35 cellular contexts compared by ENCODE assay signal in the genomic region with DNA sequence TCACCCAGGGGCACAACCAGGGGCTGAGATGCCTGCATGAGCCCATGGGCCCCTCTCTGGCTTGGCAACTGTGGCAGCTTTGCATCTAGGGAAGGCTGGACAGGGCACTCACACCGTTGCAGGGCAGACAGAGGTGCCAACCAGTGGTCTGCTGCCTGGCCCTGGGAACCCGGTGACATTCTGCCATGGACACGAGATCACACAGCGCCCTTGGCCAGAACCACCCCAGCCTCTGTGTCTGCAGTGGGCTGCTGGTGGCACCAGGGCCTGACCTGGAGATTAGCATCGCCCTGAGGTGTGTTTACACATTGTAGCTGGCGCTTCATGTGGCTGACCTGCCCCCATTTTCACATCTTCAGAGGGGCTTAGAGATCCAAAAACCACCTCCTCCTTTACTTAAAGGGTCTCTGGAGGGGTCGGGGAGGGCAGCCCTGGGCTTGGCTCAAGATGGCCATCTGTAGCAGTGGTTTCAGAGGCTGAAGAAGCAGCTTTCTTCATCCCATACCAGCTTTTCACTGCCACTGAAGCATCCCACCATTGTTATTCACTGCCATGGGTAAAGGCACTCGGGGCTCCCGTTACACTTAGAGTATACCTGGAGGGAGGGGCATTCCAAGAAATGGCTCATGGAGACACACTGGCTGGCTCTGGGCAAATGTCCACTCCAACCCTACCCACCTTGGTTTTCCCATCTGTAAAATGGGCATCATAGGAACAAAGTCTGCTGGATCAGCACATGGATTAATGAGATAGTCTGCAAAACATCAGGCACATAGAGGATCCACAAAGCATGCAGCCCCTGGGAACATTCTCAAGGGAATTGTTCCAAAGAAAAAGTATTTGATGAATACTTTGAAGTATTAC. TPM values are rescaled to one million over a fixed set of nuclear protein-coding genes. Genes with fewer than 3 reads are reported as not detected.
A peak's percentile ranks its signal among the peaks of the same experiment; 100 is the strongest.
DNase-seq lines count a peak whose midpoint lies in the region; ATAC-seq, FAIRE-seq and TF ChIP-seq lines count a peak whose summit lies in the region.
"Had no signal": no experiment of that assay in that cellular context is flagged by ENCODE, and none has a peak within 500 bp of the region (broad histone marks: within the 10 kb centered on the region; RNA-seq: fewer than 3 reads in every experiment).

No MANE protein-coding gene starts in this region.

- H2BK20ac ChIP-seq in H1 (ENCODE audit: low read length) = no peak overlapping the region

- H3K4me3 ChIP-seq in H7 (ENCODE audit: insufficient read depth, low read depth, low read length) (no peak overlapping the region), H1 (ENCODE audit: extremely low read depth in 1 of 4, insufficient read depth in 2 of 4, low read depth in 3 of 4, low read length in 4 of 4) (no peak overlapping the region), smooth muscle cell (no peak overlapping the region), tibial nerve (no peak overlapping the region)
- H3K4me3 ChIP-seq: adrenal gland, gastrocnemius medialis, hepatocyte, ovary, Peyer's patch, upper lobe of left lung had no signal

- no peak overlapping the region for H4K5ac ChIP-seq in H1 (ENCODE audit: insufficient read length, low read depth, low read length)

- H3K4me3 Mint-ChIP-seq in activated CD4-positive, alpha-beta memory T cell treated with anti-CD3 and anti-CD28 coated beads, Interleukin-2, amount 10 ng/mL, durations not matched to agents 7 days and 5 days = no peak overlapping the region
- H3K4me3 Mint-ChIP-seq in activated CD4-positive, alpha-beta memory T cell treated with anti-CD3 and anti-CD28 coated beads for 36 hours = no peak overlapping the region
- H3K4me3 Mint-ChIP-seq: activated naive CD4-positive, alpha-beta T cell treated with anti-CD3 and anti-CD28 coated beads, Interleukin-2, amount 10 ng/mL, durations not matched to agents 7 days and 5 days; activated T-helper 17 cell treated with anti-CD3 and anti-CD28 coated beads, Interleukin-2, amount 50 U/mL, for 72 hours; CD4-positive, alpha-beta memory T cell; natural killer cell treated with Interleukin-12 subunit alpha and Interleukin-12 subunit beta and Interleukin-15 and Interleukin-18, amount 100 ng/mL, for 72 hours had no signal

- H3K27me3 Mint-ChIP-seq in activated CD4-positive, alpha-beta memory T cell treated with anti-CD3 and anti-CD28 coated beads, Interleukin-2, amount 10 ng/mL, durations not matched to agents 7 days and 5 days = peaks cover 7% of the 10 kb centered on the region
- H3K27me3 Mint-ChIP-seq in activated CD4-positive, alpha-beta memory T cell treated with anti-CD3 and anti-CD28 coated beads for 36 hours = peaks cover 6% of the 10 kb centered on the region
- H3K27me3 Mint-ChIP-seq: brain had no signal

- H3K4me1 ChIP-seq in H1 (replicated peaks in 1 of 4; ENCODE audit: control insufficient read depth in 3 of 4, insufficient read depth in 4 of 4, low read length in 3 of 4) (no peaks in the 10 kb centered on the region; a peak in 1 of 7 replicates), smooth muscle cell (ENCODE audit: low read depth) (peaks cover 16% of the 10 kb centered on the region), tibial nerve (peaks cover 0 to 41% (median 14%) of the 10 kb centered on the region in 4 donors)
- H3K4me1 ChIP-seq: adrenal gland had no signal

- intact Hi-C loops in activated CD4-positive, alpha-beta memory T cell treated with anti-CD3 and anti-CD28 coated beads for 36 hours (cut with micrococcal nuclease) = no loop called here

- no peak overlapping the region for H2BK120ac ChIP-seq in H1 (replicated peaks; ENCODE audit: low read depth, low read length)

- H3K18ac ChIP-seq in H1 (ENCODE audit: extremely low read depth, low read length) = no peak overlapping the region

- no peaks in the 10 kb centered on the region for H3K79me2 ChIP-seq in H1 (ENCODE audit: control insufficient read depth in 1 of 2, insufficient read depth in 2 of 2, low read length in 2 of 2)
- no peaks in the 10 kb centered on the region for H3K79me2 ChIP-seq in smooth muscle cell (ENCODE audit: low read depth)
- H3K79me2 ChIP-seq: hepatocyte had no signal

- TF ChIP-seq POLR2A in H1 (IDR thresholded peaks at IDR 0.05; ENCODE audit: control extremely low read depth in 1 of 2, low read depth in 2 of 2, low read length in 2 of 2) (no peak), tibial nerve (IDR thresholded peaks at IDR 0.05) (no peak)

- TF ChIP-seq EP300 in H1 (IDR thresholded peaks at IDR 0.05; ENCODE audit: borderline replicate concordance in 1 of 2, low read depth in 2 of 2, low read length in 2 of 2) (no peak), tibial nerve (IDR thresholded peaks at IDR 0.05) (no peak)

- H3K36me3 Mint-ChIP-seq in activated CD4-positive, alpha-beta memory T cell treated with anti-CD3 and anti-CD28 coated beads, Interleukin-2, amount 10 ng/mL, durations not matched to agents 7 days and 5 days (ENCODE audit: low read depth) = no peaks in the 10 kb centered on the region
- no peaks in the 10 kb centered on the region for H3K36me3 Mint-ChIP-seq in activated CD4-positive, alpha-beta memory T cell treated with anti-CD3 and anti-CD28 coated beads for 36 hours
- H3K36me3 Mint-ChIP-seq: activated naive CD4-positive, alpha-beta T cell treated with anti-CD3 and anti-CD28 coated beads, Interleukin-2, amount 10 ng/mL, durations not matched to agents 7 days and 5 days; brain; CD4-positive, alpha-beta memory T cell; IgD-negative memory B cell; natural killer cell treated with Interleukin-12 subunit alpha and Interleukin-12 subunit beta and Interleukin-15 and Interleukin-18, amount 100 ng/mL, for 72 hours had no signal

- no peak overlapping the region for H2BK15ac ChIP-seq in H1 (ENCODE audit: low read length)

- H4K20me1 ChIP-seq in H1 (replicated peaks in 1 of 2; ENCODE audit: control insufficient read depth in 1 of 2, insufficient read depth in 2 of 2, low read length in 2 of 2) (no peaks in the 10 kb centered on the region), smooth muscle cell (ENCODE audit: low read depth) (no peaks in the 10 kb centered on the region)

- WGBS in H1 (ENCODE audit: extremely low coverage in 1 of 2, insufficient coverage in 1 of 2, insufficient read length in 1 of 2, insufficient replicate concordance in 2 of 2, low coverage in 1 of 2, low lambda C conversion rate in 2 of 2, missing lambda C conversion rate in 1 of 2), 2 experiments = 87% methylated on average over 9 of the region's 9 CpGs; no CpG with 5 or more reads in 1 of the 2 experiments
- WGBS in smooth muscle cell (ENCODE audit: low lambda C conversion rate) = 89% methylated on average over 9 of the region's 9 CpGs
- 76 to 85% methylated on average over 9 of the region's 9 CpGs for WGBS in tibial nerve, 2 donors

- no peaks in the 10 kb centered on the region for H3K4me1 Mint-ChIP-seq in activated CD4-positive, alpha-beta memory T cell treated with anti-CD3 and anti-CD28 coated beads, Interleukin-2, amount 10 ng/mL, durations not matched to agents 7 days and 5 days
- no peaks in the 10 kb centered on the region for H3K4me1 Mint-ChIP-seq in activated CD4-positive, alpha-beta memory T cell treated with anti-CD3 and anti-CD28 coated beads for 36 hours (ENCODE audit: low read depth)
- H3K4me1 Mint-ChIP-seq: activated naive CD4-positive, alpha-beta T cell treated with anti-CD3 and anti-CD28 coated beads, Interleukin-2, amount 10 ng/mL, durations not matched to agents 7 days and 5 days; activated T-helper 17 cell treated with anti-CD3 and anti-CD28 coated beads, Interleukin-2, amount 50 U/mL, for 72 hours; CD4-positive, alpha-beta memory T cell had no signal

- H3K9me3 ChIP-seq in H1 (ENCODE audit: insufficient read depth in 2 of 2, low read depth in 1 of 2, low read length in 1 of 2) = no peaks in the 10 kb centered on the region
- no peaks in the 10 kb centered on the region for H3K9me3 ChIP-seq in smooth muscle cell (replicated peaks; ENCODE audit: low read depth)
- H3K9me3 ChIP-seq in tibial nerve = no peaks in the 10 kb centered on the region
- H3K9me3 ChIP-seq: adrenal gland, gastrocnemius medialis, ovary, Peyer's patch, upper lobe of left lung had no signal

- no peak overlapping the region for H4K8ac ChIP-seq in H1 (ENCODE audit: extremely low read depth, insufficient read depth, low read length)

- H3K9ac ChIP-seq in H1 (replicated peaks in 1 of 4; ENCODE audit: extremely low read depth in 1 of 4, low read depth in 3 of 4, low read length in 3 of 4) (no peak overlapping the region), smooth muscle cell (ENCODE audit: low read depth) (peak overlapping the region; percentile 42)

- H3K4ac ChIP-seq in H1 (replicated peaks; ENCODE audit: insufficient read length, low read depth, low read length) = no peak overlapping the region

- ATAC-seq in GM21619 (IDR thresholded peaks at IDR 0.05; ENCODE audit: unreplicated experiment) = no peak
- no peak for ATAC-seq in HG02840 (IDR thresholded peaks at IDR 0.05; ENCODE audit: low FRiP score, unreplicated experiment)
- ATAC-seq: activated T-helper 17 cell treated with anti-CD3 and anti-CD28 coated beads, Interleukin-2, amount 50 U/mL, for 72 hours; gastrocnemius medialis; HCT116; natural killer cell treated with Interleukin-12 subunit alpha and Interleukin-12 subunit beta and Interleukin-15 and Interleukin-18, amount 100 ng/mL, for 72 hours had no signal

- H3K27me3 ChIP-seq in H7 (ENCODE audit: control insufficient read depth, insufficient read depth, low read length) (no peaks in the 10 kb centered on the region), H1 (replicated peaks in 1 of 4; ENCODE audit: control insufficient read depth in 3 of 4, extremely low read depth in 1 of 4, insufficient read depth in 3 of 4, low read length in 3 of 4) (no peaks in the 10 kb centered on the region), smooth muscle cell (ENCODE audit: low read depth) (no peaks in the 10 kb centered on the region), tibial nerve (no peaks in the 10 kb centered on the region)
- H3K27me3 ChIP-seq: gastrocnemius medialis, hepatocyte, ovary, Peyer's patch, upper lobe of left lung had no signal

- no peak overlapping the region for H2BK5ac ChIP-seq in H1 (ENCODE audit: low read depth, low read length)

- CTCF ChIA-PET in activated CD4-positive, alpha-beta memory T cell treated with anti-CD3 and anti-CD28 coated beads, Interleukin-2, amount 10 ng/mL, durations not matched to agents 7 days and 5 days (lab: Charles Lee) = interaction anchor here (1.7 kb wide), 1 partner anchor 10 kb away, joined by 6 read pairs; no protein-coding TSS in a partner anchor
- CTCF ChIA-PET in activated CD4-positive, alpha-beta memory T cell treated with anti-CD3 and anti-CD28 coated beads for 36 hours (lab: Charles Lee) = interaction anchor here (0.7 to 2.0 kb wide), 2 partner anchors 10 to 21 kb away, joined by 3 to 10 read pairs; no protein-coding TSS in a partner anchor
- CTCF ChIA-PET in H1 (lab: Charles Lee; ENCODE audit: partially characterized antibody) = interaction anchor here (0.9 to 19.4 kb wide), 10 partner anchors 10 to 315 kb away, joined by 3 to 264 read pairs (median 5); no protein-coding TSS in a partner anchor

- H4K91ac ChIP-seq in H1 (replicated peaks; ENCODE audit: insufficient read length, low read length) = no peak overlapping the region

- no peak overlapping the region for H3K14ac ChIP-seq in H1 (ENCODE audit: insufficient read length)

- H3K23ac ChIP-seq in H1 (ENCODE audit: insufficient read length) = no peak overlapping the region

- H3K4me2 ChIP-seq in H1 (ENCODE audit: insufficient read depth in 1 of 2, low read depth in 2 of 2, low read length in 2 of 2) (no peak overlapping the region), smooth muscle cell (no peak overlapping the region)

- H3K36me3 ChIP-seq in H7 (replicated peaks; ENCODE audit: control insufficient read depth, insufficient read depth, low read length) = no peaks in the 10 kb centered on the region
- H3K36me3 ChIP-seq in H1 (ENCODE audit: control insufficient read depth in 2 of 4, insufficient read depth in 4 of 4, low read length in 3 of 4) = no peaks in the 10 kb centered on the region
- H3K36me3 ChIP-seq in smooth muscle cell (ENCODE audit: low read depth) = no peaks in the 10 kb centered on the region
- no peaks in the 10 kb centered on the region for H3K36me3 ChIP-seq in tibial nerve
- H3K36me3 ChIP-seq: adrenal gland, gastrocnemius medialis, ovary, Peyer's patch, upper lobe of left lung had no signal

- H3K56ac ChIP-seq in H1 (replicated peaks; ENCODE audit: insufficient read length, low read depth, low read length) = no peak overlapping the region

- TF ChIP-seq CTCF in H1 (IDR thresholded peaks at IDR 0.05; ENCODE audit: control extremely low read depth in 1 of 3, insufficient read depth in 1 of 3, low read depth in 1 of 3, low read length in 3 of 3) (no peak), smooth muscle cell (IDR thresholded peaks at IDR 0.05; ENCODE audit: borderline replicate concordance, insufficient read depth, poor library complexity, severe bottlenecking) (no peak), tibial nerve (IDR thresholded peaks at IDR 0.05) (no peak)

- H3K27ac ChIP-seq in H1 (ENCODE audit: low read depth, low read length) (no peak overlapping the region), smooth muscle cell (ENCODE audit: low read depth) (peak overlapping the region; percentile 95), tibial nerve (peak overlapping the region in 1 of 4 donors; percentile 58)
- H3K27ac ChIP-seq: adrenal gland, ovary, Peyer's patch, upper lobe of left lung, VCaP had no signal

- H2AFZ ChIP-seq in H1 (ENCODE audit: low read length) = no peak overlapping the region
- H2AFZ ChIP-seq in smooth muscle cell (ENCODE audit: low read depth) = no peak overlapping the region
- H2AFZ ChIP-seq: hepatocyte had no signal

- peak; percentile 11 for DNase-seq in activated CD4-positive, alpha-beta memory T cell treated with anti-CD3 and anti-CD28 coated beads, Interleukin-2, amount 10 ng/mL, durations not matched to agents 7 days and 5 days
- no peak for DNase-seq in activated CD4-positive, alpha-beta memory T cell treated with anti-CD3 and anti-CD28 coated beads for 36 hours
- peak; percentile 27 for DNase-seq in H7
- DNase-seq in H1 (ENCODE audit: low read depth in 1 of 2, low spot score in 2 of 2) = peak in 1 of 2 experiments; percentile 33
- DNase-seq in smooth muscle cell (lab: John Stamatoyannopoulos, UW; ENCODE audit: unreplicated experiment) = no peak
- no peak for DNase-seq in tibial nerve (ENCODE audit: low spot score in 2 of 2)
- DNase-seq: activated CD4-positive, alpha-beta T cell treated with anti-CD3 and anti-CD28 coated beads for 4 hours; activated naive CD4-positive, alpha-beta T cell treated with anti-CD3 and anti-CD28 coated beads, Interleukin-2, amount 10 ng/mL, durations not matched to agents 7 days and 5 days; CD4-positive, alpha-beta memory T cell; gastrocnemius medialis; mammary epithelial cell; NCI-H1694; NCI-H446 treated with DMSO at 0.1 percent for 48 hours; NCI-H82; SHP77 treated with DMSO at 0.1 percent for 48 hours; stimulated activated naive CD4-positive, alpha-beta T cell; T-helper 9 cell; upper lobe of left lung had no signal

- H3K79me1 ChIP-seq in H1 (ENCODE audit: low read depth, low read length) = no peaks in the 10 kb centered on the region

- H3K27ac Mint-ChIP-seq in activated CD4-positive, alpha-beta memory T cell treated with anti-CD3 and anti-CD28 coated beads, Interleukin-2, amount 10 ng/mL, durations not matched to agents 7 days and 5 days = no peak overlapping the region
- no peak overlapping the region for H3K27ac Mint-ChIP-seq in activated CD4-positive, alpha-beta memory T cell treated with anti-CD3 and anti-CD28 coated beads for 36 hours
- H3K27ac Mint-ChIP-seq: activated naive CD4-positive, alpha-beta T cell treated with anti-CD3 and anti-CD28 coated beads, Interleukin-2, amount 10 ng/mL, durations not matched to agents 7 days and 5 days; activated T-helper 17 cell treated with anti-CD3 and anti-CD28 coated beads, Interleukin-2, amount 50 U/mL, for 72 hours; CD4-positive, alpha-beta memory T cell; IgD-negative memory B cell; natural killer cell treated with Interleukin-12 subunit alpha and Interleukin-12 subunit beta and Interleukin-15 and Interleukin-18, amount 100 ng/mL, for 72 hours had no signal

- no peak for TF ChIP-seq RAD21 in H1 (IDR thresholded peaks at IDR 0.05 in 1 of 2, conservative IDR thresholded peaks at IDR 0.05 in 1 of 2; ENCODE audit: low read depth in 2 of 2, low read length in 2 of 2)

- H3K9me3 Mint-ChIP-seq in activated CD4-positive, alpha-beta memory T cell treated with anti-CD3 and anti-CD28 coated beads, Interleukin-2, amount 10 ng/mL, durations not matched to agents 7 days and 5 days = no peaks in the 10 kb centered on the region
- no peaks in the 10 kb centered on the region for H3K9me3 Mint-ChIP-seq in activated CD4-positive, alpha-beta memory T cell treated with anti-CD3 and anti-CD28 coated beads for 36 hours
- H3K9me3 Mint-ChIP-seq: activated naive CD4-positive, alpha-beta T cell treated with anti-CD3 and anti-CD28 coated beads, Interleukin-2, amount 10 ng/mL, durations not matched to agents 7 days and 5 days; activated T-helper 17 cell treated with anti-CD3 and anti-CD28 coated beads, Interleukin-2, amount 50 U/mL, for 72 hours; CD4-positive, alpha-beta memory T cell; natural killer cell treated with Interleukin-12 subunit alpha and Interleukin-12 subunit beta and Interleukin-15 and Interleukin-18, amount 100 ng/mL, for 72 hours had no signal

- H2BK12ac ChIP-seq in H1 (ENCODE audit: low read depth, low read length) = no peak overlapping the region

- H2AK5ac ChIP-seq in H1 (ENCODE audit: low read depth, low read length) = no peak overlapping the region

- FAIRE-seq in H1 (lab: Jason Lieb, UNC) = no peak
- FAIRE-seq: endothelial cell of umbilical vein, GM12891 had no signal

- H3F3A ChIP-seq in smooth muscle cell (ENCODE audit: low read depth) = peaks cover 41% of the 10 kb centered on the region

- POLR2A ChIA-PET in activated CD4-positive, alpha-beta memory T cell treated with anti-CD3 and anti-CD28 coated beads, Interleukin-2, amount 10 ng/mL, durations not matched to agents 7 days and 5 days (lab: Charles Lee) = no interaction called here
- POLR2A ChIA-PET in activated CD4-positive, alpha-beta memory T cell treated with anti-CD3 and anti-CD28 coated beads for 36 hours (lab: Charles Lee) = no interaction called here
- POLR2A ChIA-PET in H1 (lab: Charles Lee; ENCODE audit: partially characterized antibody) = interaction anchor here (0.8 kb wide), 1 partner anchor 12 kb away, joined by 3 read pairs; no protein-coding TSS in a partner anchor

- no peaks in the 10 kb centered on the region for H3K23me2 ChIP-seq in H1 (ENCODE audit: low read depth, low read length)

RNA-seq across cellular contexts. Expression of a gene that starts 11.4 kb away (rescaled TPM):
- not detected for total RNA-seq in activated CD4-positive, alpha-beta memory T cell treated with anti-CD3 and anti-CD28 coated beads, Interleukin-2, amount 10 ng/mL, durations not matched to agents 7 days and 5 days
- not detected for total RNA-seq in activated CD4-positive, alpha-beta memory T cell treated with anti-CD3 and anti-CD28 coated beads for 36 hours
- not detected in 2 replicates for total RNA-seq in H7 (2014; rRNA removed; shearing (Covaris generic))
- not detected in 2 replicates for total RNA-seq in H1 (2021; fragmentation: NEBNext Ultra II Directional; extraction: Animal tissue kit (Norgen Biotek cat#: 25700))
- polyA plus RNA-seq in H1 (2011; rRNA removed) = not detected in 2 replicates
- not detected for polyA plus RNA-seq in H1 (2011; cell fraction: cytosol; rRNA removed)
- polyA plus RNA-seq in H1 (2011; cell fraction: nucleus; rRNA removed) = not detected
- polyA plus RNA-seq in H1 (2012, experiment 1 of 2) = not detected in 4 replicates
- not detected for polyA plus RNA-seq in H1 (2012, experiment 2 of 2)
- not detected for polyA plus RNA-seq in H1 (2013, experiment 1 of 2)
- polyA plus RNA-seq in H1 (2013, experiment 2 of 2) = not detected
- not detected in 2 replicates for polyA minus RNA-seq in H1 (2011; rRNA and poly(A)+ RNA removed)
- not detected for polyA minus RNA-seq in H1 (2011; cell fraction: cytosol; rRNA and poly(A)+ RNA removed)
- not detected for polyA minus RNA-seq in H1 (2011; cell fraction: nucleus; rRNA and poly(A)+ RNA removed)
- not detected in 2 replicates for total RNA-seq in smooth muscle cell
- not detected in 2 replicates for polyA plus RNA-seq in smooth muscle cell
- total RNA-seq in tibial nerve = not detected
- total RNA-seq: A172; activated T-helper 17 cell treated with anti-CD3 and anti-CD28 coated beads, Interleukin-2, amount 50 U/mL, for 72 hours; adrenal gland; CD4-positive, alpha-beta memory T cell; cerebellum; endothelial cell of umbilical vein; fibroblast of lung; gastrocnemius medialis; hepatocyte; mammary epithelial cell; natural killer cell treated with Interleukin-12 subunit alpha and Interleukin-12 subunit beta and Interleukin-15 and Interleukin-18, amount 100 ng/mL, for 72 hours had no signal
- polyA plus RNA-seq: CD4-positive, alpha-beta memory T cell; endothelial cell of umbilical vein; fibroblast of lung; hepatocyte; IgD-negative memory B cell; mammary epithelial cell; ovary had no signal

RNA-seq across cellular contexts. Expression of a gene that starts 16.5 kb away (rescaled TPM):
- not detected for total RNA-seq in activated CD4-positive, alpha-beta memory T cell treated with anti-CD3 and anti-CD28 coated beads, Interleukin-2, amount 10 ng/mL, durations not matched to agents 7 days and 5 days
- total RNA-seq in activated CD4-positive, alpha-beta memory T cell treated with anti-CD3 and anti-CD28 coated beads for 36 hours = not detected
- total RNA-seq in H7 (2014; rRNA removed; shearing (Covaris generic)) = not detected in 2 replicates
- total RNA-seq in H1 (2021; fragmentation: NEBNext Ultra II Directional; extraction: Animal tissue kit (Norgen Biotek cat#: 25700)) = not detected in 2 replicates
- polyA plus RNA-seq in H1 (2011; rRNA removed) (not detected in 2 replicates), smooth muscle cell (0.08 and 0.11 TPM in 2 replicates)
- not detected for polyA plus RNA-seq in H1 (2011; cell fraction: cytosol; rRNA removed)
- polyA plus RNA-seq in H1 (2011; cell fraction: nucleus; rRNA removed) = not detected
- not detected in 4 replicates for polyA plus RNA-seq in H1 (2012, experiment 1 of 2)
- polyA plus RNA-seq in H1 (2012, experiment 2 of 2) = not detected
- polyA plus RNA-seq in H1 (2013, experiment 1 of 2) = not detected
- polyA plus RNA-seq in H1 (2013, experiment 2 of 2) = not detected
- polyA minus RNA-seq in H1 (2011; rRNA and poly(A)+ RNA removed) = not detected in 2 replicates
- polyA minus RNA-seq in H1 (2011; cell fraction: cytosol; rRNA and poly(A)+ RNA removed) = not detected
- polyA minus RNA-seq in H1 (2011; cell fraction: nucleus; rRNA and poly(A)+ RNA removed) = not detected
- total RNA-seq in smooth muscle cell (under 0.01 TPM in 1 of 2 replicates, not detected in the other), tibial nerve (not detected)
- total RNA-seq: A172; activated T-helper 17 cell treated with anti-CD3 and anti-CD28 coated beads, Interleukin-2, amount 50 U/mL, for 72 hours; adrenal gland; cerebellum; endothelial cell of umbilical vein; fibroblast of lung; gastrocnemius medialis; hepatocyte; mammary epithelial cell; natural killer cell treated with Interleukin-12 subunit alpha and Interleukin-12 subunit beta and Interleukin-15 and Interleukin-18, amount 100 ng/mL, for 72 hours had no signal
- polyA plus RNA-seq: CD4-positive, alpha-beta memory T cell; endothelial cell of umbilical vein; fibroblast of lung; hepatocyte; IgD-negative memory B cell; mammary epithelial cell had no signal

RNA-seq across cellular contexts. Expression of a gene that starts 36.7 kb away (rescaled TPM):
- total RNA-seq in activated CD4-positive, alpha-beta memory T cell treated with anti-CD3 and anti-CD28 coated beads, Interleukin-2, amount 10 ng/mL, durations not matched to agents 7 days and 5 days = 100 to 1,000 TPM; 248 to 263 TPM
- 100 to 1,000 TPM; 159 to 161 TPM for total RNA-seq in activated CD4-positive, alpha-beta memory T cell treated with anti-CD3 and anti-CD28 coated beads for 36 hours
- 202 and 322 TPM in 2 replicates for total RNA-seq in H7 (2014; rRNA removed; shearing (Covaris generic))
- total RNA-seq in H1 (2021; fragmentation: NEBNext Ultra II Directional; extraction: Animal tissue kit (Norgen Biotek cat#: 25700)) = 92.3 and 102 TPM in 2 replicates
- polyA plus RNA-seq in H1 (2011; rRNA removed) (55.1 and 60.0 TPM in 2 replicates), smooth muscle cell (272 and 309 TPM in 2 replicates)
- 78.9 TPM for polyA plus RNA-seq in H1 (2011; cell fraction: cytosol; rRNA removed)
- polyA plus RNA-seq in H1 (2011; cell fraction: nucleus; rRNA removed) = 95.4 TPM
- 93.5 to 118 TPM (median 108 TPM) in 4 replicates for polyA plus RNA-seq in H1 (2012, experiment 1 of 2)
- 69.7 TPM for polyA plus RNA-seq in H1 (2012, experiment 2 of 2)
- 90.7 TPM for polyA plus RNA-seq in H1 (2013, experiment 1 of 2)
- polyA plus RNA-seq in H1 (2013, experiment 2 of 2) = 89.3 TPM
- polyA minus RNA-seq in H1 (2011; rRNA and poly(A)+ RNA removed) = 51.3 and 63.5 TPM in 2 replicates
- 26.9 TPM for polyA minus RNA-seq in H1 (2011; cell fraction: cytosol; rRNA and poly(A)+ RNA removed)
- polyA minus RNA-seq in H1 (2011; cell fraction: nucleus; rRNA and poly(A)+ RNA removed) = 69.4 TPM
- total RNA-seq in smooth muscle cell (349 and 371 TPM in 2 replicates), tibial nerve (100 to 1,000 TPM; 164 to 268 (median 170) TPM)

Comparison
In these comparisons a context has a peak if more than half of its experiments do, and no peak if none do; other contexts are left out.
1. DNase-seq: peak in activated CD4-positive, alpha-beta memory T cell treated with anti-CD3 and anti-CD28 coated beads, Interleukin-2, amount 10 ng/mL, durations not matched to agents 7 days and 5 days (single experiment) and H7 (single experiment); none in activated CD4-positive, alpha-beta memory T cell treated with anti-CD3 and anti-CD28 coated beads for 36 hours (single experiment), smooth muscle cell (single experiment) and tibial nerve (0 of 2).